Comparison of ENCODE assay signal across 10 cellular contexts in genomic region chr17:70144260-70144846, GRCh38. TPM values are rescaled to one million over a fixed set of nuclear protein-coding genes. Genes with fewer than 3 reads are reported as not detected.
DNase-seq lines count a peak whose midpoint lies in the region; ATAC-seq and TF ChIP-seq lines count a peak whose summit lies in the region.
"Had no signal": no experiment of that assay in that cellular context is flagged by ENCODE, and none has a peak within 500 bp of the region (broad histone marks: within the 10 kb centered on the region; RNA-seq: fewer than 3 reads in every experiment).

No MANE protein-coding gene starts in this region.

- no peak overlapping the region for H4K91ac ChIP-seq in neuronal stem cell (ENCODE audit: low read depth, low read length, poor library complexity)

- no peaks in the 10 kb centered on the region for H3K79me2 ChIP-seq in DOHH2 (ENCODE audit: control insufficient read depth, low read length)

- H2BK5ac ChIP-seq in neuronal stem cell (ENCODE audit: low read length): no peak overlapping the region

- no peaks in the 10 kb centered on the region for H3F3A ChIP-seq in DOHH2 (ENCODE audit: control insufficient read depth, insufficient read depth)

- H2AFZ ChIP-seq in neuronal stem cell (ENCODE audit: low read length): no peak overlapping the region

- H3K36me3 Mint-ChIP-seq in chondrocyte (ENCODE audit: low read depth): no peaks in the 10 kb centered on the region
- H3K36me3 Mint-ChIP-seq: naive thymus-derived CD8-positive, alpha-beta T cell had no signal

- H4K20me1 ChIP-seq in DOHH2 (ENCODE audit: control insufficient read depth, insufficient read depth, low read depth, low read length): no peaks in the 10 kb centered on the region

- H3K23ac ChIP-seq in neuronal stem cell (ENCODE audit: low read depth, low read length, poor library complexity): no peak overlapping the region

- no peak overlapping the region for H3K4me2 ChIP-seq in DOHH2 (ENCODE audit: low read length)
- no peak overlapping the region for H3K4me2 ChIP-seq in neuronal stem cell (ENCODE audit: insufficient read depth, low read length, poor library complexity, severe bottlenecking)

- peak; percentile 16 to 33 for DNase-seq in Kasumi-1 (lab: John Stamatoyannopoulos, UW)
- no peak for DNase-seq in chondrocyte (ENCODE audit: low spot score)
- DNase-seq in neuronal stem cell (ENCODE audit: low spot score): peak; percentile 9
- no peak for DNase-seq in cortex of kidney (lab: John Stamatoyannopoulos, UW)
- no peak for DNase-seq in AG08396 (ENCODE audit: low spot score)

- no peaks in the 10 kb centered on the region for H3K9me2 ChIP-seq in DOHH2 (replicated peaks; ENCODE audit: control insufficient read depth, low read length)

- H3K4me3 Mint-ChIP-seq in chondrocyte (ENCODE audit: unreplicated experiment): no peak overlapping the region
- H3K4me3 Mint-ChIP-seq: naive thymus-derived CD8-positive, alpha-beta T cell had no signal

- H3K4ac ChIP-seq in neuronal stem cell (ENCODE audit: low read length): no peak overlapping the region

- H3K4me3 ChIP-seq in DOHH2 (ENCODE audit: low read length) (no peak overlapping the region), neuronal stem cell (ENCODE audit: low read length in 2 of 2) (no peak overlapping the region)

- H2BK15ac ChIP-seq in neuronal stem cell (ENCODE audit: low read length): no peak overlapping the region

- H3K27me3 Mint-ChIP-seq in chondrocyte (ENCODE audit: low read depth): peaks cover 3% of the 10 kb centered on the region

- H2AK5ac ChIP-seq in neuronal stem cell (ENCODE audit: low read depth, low read length): no peak overlapping the region

- H3K27ac ChIP-seq in DOHH2 (ENCODE audit: low read depth, low read length) (no peak overlapping the region), neuronal stem cell (replicated peaks; ENCODE audit: low read length) (no peak overlapping the region)

- H3K14ac ChIP-seq in neuronal stem cell (ENCODE audit: low read length): no peak overlapping the region

- no peak overlapping the region for H2BK12ac ChIP-seq in neuronal stem cell (ENCODE audit: low read length)

- H3K27ac Mint-ChIP-seq in chondrocyte (ENCODE audit: unreplicated experiment): no peak overlapping the region
- H3K27ac Mint-ChIP-seq: naive thymus-derived CD8-positive, alpha-beta T cell had no signal

- H3K9me3 ChIP-seq in DOHH2 (ENCODE audit: control insufficient read depth, insufficient read depth, low read length) (no peaks in the 10 kb centered on the region), neuronal stem cell (replicated peaks in 1 of 2; ENCODE audit: control insufficient read depth in 2 of 2, insufficient read depth in 1 of 2, low read depth in 1 of 2, low read length in 2 of 2) (no peaks in the 10 kb centered on the region)

- no peak for ATAC-seq in HG02885 (IDR thresholded peaks at IDR 0.05; ENCODE audit: poor library complexity, unreplicated experiment)
- ATAC-seq in HG02642 (IDR thresholded peaks at IDR 0.05; ENCODE audit: poor library complexity, unreplicated experiment): no peak
- ATAC-seq: naive thymus-derived CD8-positive, alpha-beta T cell had no signal

- H3K9ac ChIP-seq in neuronal stem cell (ENCODE audit: low read depth, low read length, poor library complexity): no peak overlapping the region

- H3K27me3 ChIP-seq in DOHH2 (ENCODE audit: control insufficient read depth, low read length) (no peaks in the 10 kb centered on the region), neuronal stem cell (ENCODE audit: control insufficient read depth in 3 of 3, insufficient read depth in 3 of 3, low read depth in 1 of 3, low read length in 3 of 3) (no peaks in the 10 kb centered on the region)

- no peak overlapping the region for H4K8ac ChIP-seq in neuronal stem cell (ENCODE audit: low read depth, low read length)

- H3K4me1 ChIP-seq in DOHH2 (ENCODE audit: control insufficient read depth, low read length) (no peaks in the 10 kb centered on the region), neuronal stem cell (ENCODE audit: control insufficient read depth in 2 of 2, insufficient read depth in 1 of 2, low read depth in 1 of 2, low read length in 2 of 2) (no peaks in the 10 kb centered on the region)

- no peaks in the 10 kb centered on the region for H3K9me3 Mint-ChIP-seq in chondrocyte (ENCODE audit: low read depth)
- H3K9me3 Mint-ChIP-seq: naive thymus-derived CD8-positive, alpha-beta T cell had no signal

- no peak overlapping the region for H3K18ac ChIP-seq in neuronal stem cell (ENCODE audit: low read length)

- H3K36me3 ChIP-seq in DOHH2 (ENCODE audit: control insufficient read depth, low read length): no peaks in the 10 kb centered on the region
- H3K36me3 ChIP-seq in neuronal stem cell (replicated peaks in 1 of 2; ENCODE audit: control insufficient read depth in 2 of 2, insufficient read depth in 2 of 2, low read length in 2 of 2): no peaks in the 10 kb centered on the region

- no CpG with 5 or more reads among the region's 6 CpGs for WGBS in neuronal stem cell (ENCODE audit: extremely low coverage in 2 of 2, insufficient read length in 2 of 2, insufficient replicate concordance in 1 of 2), 2 donors

- H3K4me1 Mint-ChIP-seq in chondrocyte (ENCODE audit: low read depth): no peaks in the 10 kb centered on the region
- H3K4me1 Mint-ChIP-seq: naive thymus-derived CD8-positive, alpha-beta T cell had no signal

- no peaks in the 10 kb centered on the region for H3K79me1 ChIP-seq in neuronal stem cell (ENCODE audit: low read depth, low read length)

- H2BK120ac ChIP-seq in neuronal stem cell (ENCODE audit: low read depth, low read length): no peak overlapping the region

- TF ChIP-seq CTCF in DOHH2 (IDR thresholded peaks at IDR 0.05; ENCODE audit: low read depth, low read length, poor library complexity, severe bottlenecking): peak; percentile 74
- peak; percentile 97 for TF ChIP-seq CTCF in chondrocyte (IDR thresholded peaks at IDR 0.05)

RNA-seq across cellular contexts. Expression of gene KCNJ2, which starts 25.0 kb away (rescaled TPM):
- 0.07 TPM in 1 of 3 replicates, not detected in the others for total RNA-seq in chondrocyte
- 0.36 TPM for polyA plus RNA-seq in neuronal stem cell (2013, experiment 1 of 2)
- 0.30 TPM for polyA plus RNA-seq in neuronal stem cell (2013, experiment 2 of 2)
- total RNA-seq: naive thymus-derived CD8-positive, alpha-beta T cell; T-helper 1 cell treated with Interleukin-12 subunit alpha and Interleukin-12 subunit beta and Interleukin-4 antibody, amounts not matched to agents 30 ng/mL and 1 ng/mL, for 36 hours had no signal
- polyA plus RNA-seq: naive thymus-derived CD8-positive, alpha-beta T cell had no signal

Comparison
In these comparisons a context has a peak if more than half of its experiments do, and no peak if none do; other contexts are left out.
1. DNase-seq: peak in Kasumi-1 (2 of 2) and neuronal stem cell (single experiment); none in chondrocyte (single experiment), cortex of kidney (single experiment) and AG08396 (single experiment).